In genomic region chrX:69216446-69216845, GRCh38 we compare ENCODE assay signal across 20 cellular contexts.
"Had no signal": no experiment of that assay in that cellular context is flagged by ENCODE, and none has a peak within 500 bp of the region (broad histone marks: within the 10 kb centered on the region; RNA-seq: fewer than 3 reads in every experiment).

No MANE protein-coding gene starts in this region.

- H3K9me3 ChIP-seq: colonic mucosa, neutrophil, right atrium auricular region had no signal

- H3K4me3 ChIP-seq: colonic mucosa, hepatocyte, lung, right atrium auricular region had no signal

- H3K4me1 ChIP-seq: colonic mucosa, right atrium auricular region had no signal

- H3K36me3 ChIP-seq: colonic mucosa, neutrophil, right atrium auricular region had no signal

- H3K27me3 ChIP-seq: colonic mucosa, hepatocyte, right atrium auricular region had no signal

- ATAC-seq: naive thymus-derived CD8-positive, alpha-beta T cell; stimulated activated effector memory CD8-positive, alpha-beta T cell treated with anti-CD3 and anti-CD28 coated beads, Interleukin-12 subunit alpha, Interleukin-12 subunit beta, amount 100 ng/mL, for 72 hours had no signal

- H3K27ac ChIP-seq: colonic mucosa, hepatocyte, neutrophil, right atrium auricular region had no signal

- DNase-seq: caudate nucleus; colonic mucosa; effector CD4-positive, alpha-beta T cell; endodermal cell; erythroblast; head of caudate nucleus; kidney; left cardiac atrium; mesenchymal stem cell; naive thymus-derived CD8-positive, alpha-beta T cell; posterior cingulate gyrus; stimulated activated CD4-positive, alpha-beta T cell treated with anti-CD3 and anti-CD28 coated beads, Interleukin-4, amount 100 ng/mL, for 1 hour; stimulated activated CD8-positive, alpha-beta memory T cell treated with anti-CD3 and anti-CD28 coated beads, Interleukin-4, amount 100 ng/mL, for 48 hours; substantia nigra; trophoblast cell had no signal
